Comparison of ENCODE assay signal across 10 cellular contexts in the genomic region with DNA sequence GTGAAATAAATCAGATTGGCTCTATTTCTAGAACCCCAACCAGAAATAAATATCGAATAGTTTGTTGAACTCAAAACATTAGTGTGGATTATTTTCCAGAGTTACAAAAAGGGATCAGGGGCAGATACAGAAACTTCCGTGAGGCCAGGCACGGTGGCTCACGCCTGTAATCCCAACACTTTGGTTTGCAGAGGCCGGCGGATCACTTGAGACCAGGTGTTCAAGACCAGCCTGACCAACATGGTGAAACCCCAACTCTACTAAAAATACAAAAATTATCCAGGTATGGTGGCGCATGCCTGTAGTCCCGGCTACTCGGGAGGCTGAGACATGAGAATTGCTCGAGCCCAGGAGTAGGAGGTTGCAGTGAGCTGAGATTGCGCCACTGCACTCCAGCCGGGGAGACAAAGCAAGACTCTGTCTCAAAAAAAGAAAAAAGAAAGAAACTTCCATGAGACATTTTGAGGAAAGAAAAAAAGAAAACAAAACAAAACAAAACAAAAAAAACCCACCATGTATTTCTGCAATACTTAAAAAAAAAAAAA. TPM values are rescaled to one million over a fixed set of nuclear protein-coding genes. Genes with fewer than 3 reads are reported as not detected.
DNase-seq lines count a peak whose midpoint lies in the region; ATAC-seq, FAIRE-seq and TF ChIP-seq lines count a peak whose summit lies in the region.
"Had no signal": no experiment of that assay in that cellular context is flagged by ENCODE, and none has a peak within 500 bp of the region (broad histone marks: within the 10 kb centered on the region; RNA-seq: fewer than 3 reads in every experiment).

No MANE protein-coding gene starts in this region.

- H4K20me1 ChIP-seq in GM12878 (ENCODE audit: control insufficient read depth, insufficient read depth) = no peaks in the 10 kb centered on the region

- H3K27me3 ChIP-seq in CD4-positive, alpha-beta memory T cell (ENCODE audit: insufficient read depth, low read length) = no peaks in the 10 kb centered on the region
- H3K27me3 ChIP-seq in HUES64 (ENCODE audit: insufficient read depth, low read length) = no peaks in the 10 kb centered on the region
- no peaks in the 10 kb centered on the region for H3K27me3 ChIP-seq in GM12878 (replicated peaks in 1 of 2; ENCODE audit: control insufficient read depth in 2 of 2, insufficient read depth in 2 of 2, low read length in 1 of 2)

- POLR2A ChIA-PET in CD4-positive, alpha-beta memory T cell (lab: Charles Lee; ENCODE audit: partially characterized antibody) = no interaction called here
- POLR2A ChIA-PET in GM12878 (lab: Charles Lee) = interaction anchor here (0.7 kb wide), 1 partner anchor 15 kb away, joined by 3 read pairs; no protein-coding TSS in a partner anchor

- H3K4me1 ChIP-seq in CD4-positive, alpha-beta memory T cell (ENCODE audit: insufficient read depth, low read length) = peaks cover 26% of the 10 kb centered on the region
- peaks cover 12% of the 10 kb centered on the region; the same call in 1 of the 2 replicates for H3K4me1 ChIP-seq in HUES64 (ENCODE audit: insufficient read depth, low read length)
- no peaks in the 10 kb centered on the region; the same call in 1 of the 2 replicates for H3K4me1 ChIP-seq in GM12878 (ENCODE audit: control insufficient read depth, insufficient read depth, low read length)
- H3K4me1 ChIP-seq: parathyroid adenoma had no signal

- peaks cover 17% of the 10 kb centered on the region for H3K36me3 ChIP-seq in CD4-positive, alpha-beta memory T cell (ENCODE audit: insufficient read depth, low read length)
- H3K36me3 ChIP-seq in HUES64 (ENCODE audit: insufficient read depth, low read length) (peaks cover 43% of the 10 kb centered on the region), GM12878 (ENCODE audit: control insufficient read depth in 2 of 2, insufficient read depth in 2 of 2, low read length in 1 of 2) (peaks cover 0 to 5% of the 10 kb centered on the region in 2 experiments; a peak in 1 of 4 replicates)

- no peak overlapping the region for H3K4me3 ChIP-seq in CD4-positive, alpha-beta memory T cell (ENCODE audit: low read length in 2 of 2)
- H3K4me3 ChIP-seq in HUES64 (ENCODE audit: low read length) = peak overlapping the region; percentile 99; the same call in 1 of the 2 replicates
- H3K4me3 ChIP-seq in GM12878 = no peak overlapping the region

- TF ChIP-seq RAD21 in GM12878 (IDR thresholded peaks at IDR 0.05; ENCODE audit: insufficient read depth, low read depth, low read length) = no peak

- no peaks in the 10 kb centered on the region for H3K9me3 Mint-ChIP-seq in CD4-positive, alpha-beta memory T cell
- peaks cover 13% of the 10 kb centered on the region for H3K9me3 Mint-ChIP-seq in nephron progenitor cell

- H3K4me2 ChIP-seq in GM12878 (ENCODE audit: control insufficient read depth, insufficient read depth) = no peak overlapping the region

- SMC1A ChIA-PET in GM12878 (lab: Charles Lee; ENCODE audit: uncharacterized antibody, unreplicated experiment) = no interaction called here

- CTCF ChIA-PET in CD4-positive, alpha-beta memory T cell (lab: Charles Lee; ENCODE audit: partially characterized antibody) = interaction anchor here (1.1 kb wide), 1 partner anchor 17 kb away, joined by 3 read pairs; no protein-coding TSS in a partner anchor
- CTCF ChIA-PET in GM12878 (lab: Yijun Ruan, JAX) = no interaction called here

- in situ Hi-C loops in GM12878 (cut with MboI) = loop anchor here (25.0 kb wide), 1 partner anchor 1199 kb away; a partner anchor contains a TSS

- H3K27ac ChIP-seq in CD4-positive, alpha-beta memory T cell (ENCODE audit: low read depth, low read length) = no peak overlapping the region
- no peak overlapping the region for H3K27ac ChIP-seq in HUES64 (ENCODE audit: low read depth, low read length)
- no peak overlapping the region for H3K27ac ChIP-seq in GM12878 (ENCODE audit: control insufficient read depth, insufficient read depth)
- H3K27ac ChIP-seq: parathyroid adenoma had no signal

- RAD21 ChIA-PET in GM12878 (lab: Charles Lee; ENCODE audit: unreplicated experiment) = no interaction called here

- intact Hi-C loops in CD4-positive, alpha-beta memory T cell (cut with micrococcal nuclease) = no loop called here
- intact Hi-C loops in GM12878 (cut with micrococcal nuclease; ENCODE audit: unreplicated experiment) = no loop called here

- H3K4me1 Mint-ChIP-seq in CD4-positive, alpha-beta memory T cell = peaks cover 20 to 54% (median 31%) of the 10 kb centered on the region in 4 donors
- peaks cover 30% of the 10 kb centered on the region for H3K4me1 Mint-ChIP-seq in nephron progenitor cell

- peak overlapping the region in 4 of 7 donors; percentile 15 to 89 (median 48) for H3K27ac Mint-ChIP-seq in CD4-positive, alpha-beta memory T cell
- H3K27ac Mint-ChIP-seq in nephron progenitor cell = no peak overlapping the region

- H3K9me3 ChIP-seq in CD4-positive, alpha-beta memory T cell (ENCODE audit: control insufficient read depth in 1 of 2, low read length in 2 of 2) = no peaks in the 10 kb centered on the region
- H3K9me3 ChIP-seq in HUES64 (ENCODE audit: insufficient read depth, low read depth, low read length) (no peaks in the 10 kb centered on the region), GM12878 (replicated peaks; ENCODE audit: control insufficient read depth, insufficient read depth, low read length) (no peaks in the 10 kb centered on the region; the same call in 2 of the 3 replicates)

- no peak for DNase-seq in CD4-positive, alpha-beta memory T cell
- no peak for DNase-seq in GM12878 (ENCODE audit: low read depth, low spot score)
- DNase-seq in nephron progenitor cell = no peak
- DNase-seq in NCI-H524 treated with DMSO at 0.1 percent for 48 hours (lab: John Stamatoyannopoulos, UW) = no peak
- no peak for DNase-seq in NCI-H1092 (lab: John Stamatoyannopoulos, UW)
- DNase-seq in SHP77 (lab: John Stamatoyannopoulos, UW) = no peak
- DNase-seq in HuH-7 (ENCODE audit: low spot score) = no peak
- DNase-seq: SW 1271 had no signal

- H3K27me3 Mint-ChIP-seq in CD4-positive, alpha-beta memory T cell = no peaks in the 10 kb centered on the region
- H3K27me3 Mint-ChIP-seq in nephron progenitor cell (ENCODE audit: low read depth, poor library complexity) = peaks cover 18% of the 10 kb centered on the region

- TF ChIP-seq CTCF in GM12878 (IDR thresholded peaks at IDR 0.05 in 2 of 3, conservative IDR thresholded peaks at IDR 0.05 in 1 of 3; ENCODE audit: control insufficient read depth in 2 of 3, extremely low read depth in 1 of 3, insufficient read depth in 1 of 3, low read depth in 3 of 3, low read length in 3 of 3) (no peak), nephron progenitor cell (IDR thresholded peaks at IDR 0.05) (no peak)

- no peak for ATAC-seq in GM12878

- FAIRE-seq in GM12878 (lab: Jason Lieb, UNC) = no peak

- peak overlapping the region; percentile 64 to 97 (median 96) for H3K4me3 Mint-ChIP-seq in CD4-positive, alpha-beta memory T cell
- peak overlapping the region; percentile 94 for H3K4me3 Mint-ChIP-seq in nephron progenitor cell

- TSS peak; percentile 69 for BruUV-seq in GM12878 (replicated peaks; lab: Mats Ljungman, UMichigan)

- TF ChIP-seq EP300 in GM12878 (IDR thresholded peaks at IDR 0.05; ENCODE audit: borderline replicate concordance in 1 of 2, control insufficient read depth in 1 of 2, low read depth in 2 of 2, low read length in 2 of 2) = no peak

- 94% methylated on average over 12 of the region's 12 CpGs for WGBS in HUES64
- 98% methylated on average over 12 of the region's 12 CpGs for WGBS in GM12878 (ENCODE audit: insufficient coverage, insufficient replicate concordance, low lambda C conversion rate, missing lambda C conversion rate)

- H3K9ac ChIP-seq in HUES64 (ENCODE audit: low read depth, low read length) (no peak overlapping the region), GM12878 (ENCODE audit: control insufficient read depth, insufficient read depth, low read length) (no peak overlapping the region)
- H3K9ac ChIP-seq: parathyroid adenoma had no signal

- H3K79me2 ChIP-seq in GM12878 (ENCODE audit: control insufficient read depth, insufficient read depth, low read length) = peaks cover 18% of the 10 kb centered on the region

- H3K36me3 Mint-ChIP-seq in CD4-positive, alpha-beta memory T cell = peaks cover 26 to 42% of the 10 kb centered on the region in 2 donors
- peaks cover 44% of the 10 kb centered on the region for H3K36me3 Mint-ChIP-seq in nephron progenitor cell (ENCODE audit: low read depth)

- no peak overlapping the region for H2AFZ ChIP-seq in GM12878 (ENCODE audit: control insufficient read depth, low read depth, low read length)
- H2AFZ ChIP-seq: parathyroid adenoma had no signal

- no peak for TF ChIP-seq POLR2A in GM12878 (IDR thresholded peaks at IDR 0.05; ENCODE audit: low read depth, low read length)

TF ChIP-seq in GM12878, 131 proteins besides CTCF, POLR2A, EP300 and RAD21 (continues in another document):
- TF ChIP-seq TCF7 (IDR thresholded peaks at IDR 0.05; ENCODE audit: borderline replicate concordance) (no peak), GABPA (IDR thresholded peaks at IDR 0.05; ENCODE audit: low read depth) (no peak)

RNA-seq across cellular contexts. Expression of a gene that starts 2.1 kb away (rescaled TPM):
- 10 to 100 TPM; 41.9 to 47.8 TPM for total RNA-seq in CD4-positive, alpha-beta memory T cell
- 10 to 100 TPM; 52.0 to 61.4 TPM for polyA plus RNA-seq in CD4-positive, alpha-beta memory T cell
- 27.2 TPM for polyA plus RNA-seq in HUES64 (2013, experiment 1 of 2)
- polyA plus RNA-seq in HUES64 (2013, experiment 2 of 2) = 29.6 TPM
- 52.2 and 59.4 TPM in 2 replicates for total RNA-seq in GM12878 (2013; cell fraction: nucleolus; rRNA removed)
- total RNA-seq in GM12878 (2014; rRNA removed) (20.1 and 32.6 TPM in 2 replicates), GM12878 (2014; rRNA removed; fragmentation: Illumina TruSeq; extraction: Trizol) (11.9 and 12.7 TPM in 2 replicates), GM12878 (2021) (21.8 and 25.1 TPM in 2 replicates)
- 6.0 TPM for polyA plus RNA-seq in GM12878 (2011; ENCODE audit: low read depth)
- polyA plus RNA-seq in GM12878 (2011; rRNA removed) (15.7 and 16.0 TPM in 2 replicates), GM12878 (2014; fragmentation: Illumina TruSeq; extraction: Trizol) (11.5 and 15.4 TPM in 2 replicates), GM12878 (2014; fragmentation: Nextera tagmentation; extraction: Ambion mirVana) (1 to 10 TPM; 5.5 to 9.4 TPM), GM12878 (2014; rRNA removed) (26.4 TPM in 2 replicates), GM12878 (2016; fragmentation: Nextera tagmentation; extraction: Ambion mirVana) (10 to 100 TPM; 24.0 to 25.6 TPM)
- 42.9 and 46.3 TPM in 2 replicates for polyA plus RNA-seq in GM12878 (2011; cell fraction: cytosol; rRNA removed)
- polyA plus RNA-seq in GM12878 (2011; cell fraction: nucleus; rRNA removed) = 26.8 and 45.0 TPM in 2 replicates
- polyA plus RNA-seq in GM12878 (2012) = 10.2 and 11.6 TPM in 2 replicates
- 23.8 and 30.2 TPM in 2 replicates for polyA minus RNA-seq in GM12878 (2011; rRNA and poly(A)+ RNA removed)
- polyA minus RNA-seq in GM12878 (2011; cell fraction: cytosol; rRNA and poly(A)+ RNA removed) = 15.1 and 17.0 TPM in 2 replicates
- polyA minus RNA-seq in GM12878 (2011; cell fraction: nucleus; rRNA and poly(A)+ RNA removed) = 14.1 and 27.7 TPM in 2 replicates
